2 cellular contexts compared by ENCODE assay signal in genomic region chr9:65435464-65435863, GRCh38.
"Had no signal": no experiment of that assay in that cellular context is flagged by ENCODE, and none has a peak within 500 bp of the region (broad histone marks: within the 10 kb centered on the region; RNA-seq: fewer than 3 reads in every experiment).

No MANE protein-coding gene starts in this region.

- H3K27ac Mint-ChIP-seq: IgD-negative memory B cell had no signal

- DNase-seq: IMR-90 had no signal

- H3K4me3 Mint-ChIP-seq: IgD-negative memory B cell had no signal

- H3K36me3 Mint-ChIP-seq: IgD-negative memory B cell had no signal

- H3K27me3 Mint-ChIP-seq: IgD-negative memory B cell had no signal
